Comparison of ENCODE assay signal across 9 cellular contexts in genomic region chr15:89016549-89017041, GRCh38.
DNase-seq lines count a peak whose midpoint lies in the region; ATAC-seq and TF ChIP-seq lines count a peak whose summit lies in the region.
"Had no signal": no experiment of that assay in that cellular context is flagged by ENCODE, and none has a peak within 500 bp of the region (broad histone marks: within the 10 kb centered on the region; RNA-seq: fewer than 3 reads in every experiment).

No MANE protein-coding gene starts in this region.

- peak overlapping the region; percentile 81 for H3K27ac ChIP-seq in suprapubic skin
- H3K27ac ChIP-seq in OCI-LY7 (ENCODE audit: low read depth, low read length, poor library complexity, severe bottlenecking) = no peak overlapping the region

- no peaks in the 10 kb centered on the region for H3K79me2 ChIP-seq in OCI-LY7 (ENCODE audit: insufficient read depth, low read depth, low read length)

- no peak for ATAC-seq in activated CD4-positive, alpha-beta T cell treated with anti-CD3 and anti-CD28 coated beads for 36 hours
- ATAC-seq in GM19455 (IDR thresholded peaks at IDR 0.05; ENCODE audit: unreplicated experiment) = no peak

- CTCF ChIA-PET in activated CD4-positive, alpha-beta T cell treated with anti-CD3 and anti-CD28 coated beads for 36 hours (lab: Charles Lee) = interaction anchor here (0.6 to 8.6 kb wide), 8 partner anchors 10 to 161 kb away, joined by 3 to 73 read pairs (median 3); partner anchors contain the start of gene HAPLN3
- CTCF ChIA-PET in OCI-LY7 (lab: Charles Lee; ENCODE audit: unreplicated experiment) = interaction anchor here (0.6 kb wide), 1 partner anchor 381 kb away, joined by 3 read pairs; no protein-coding TSS in a partner anchor

- TF ChIP-seq CTCF in glutamatergic neuron (IDR thresholded peaks at IDR 0.05; ENCODE audit: partially characterized antibody, unreplicated experiment) = no peak
- TF ChIP-seq CTCF in suprapubic skin (IDR thresholded peaks at IDR 0.05) = no peak
- TF ChIP-seq CTCF in OCI-LY7 (conservative IDR thresholded peaks at IDR 0.05; ENCODE audit: low read length) = no peak

- H2AFZ ChIP-seq in OCI-LY7 (ENCODE audit: low read length) = no peak overlapping the region

- H3K36me3 Mint-ChIP-seq in activated CD4-positive, alpha-beta T cell treated with anti-CD3 and anti-CD28 coated beads for 36 hours (ENCODE audit: low read depth) = no peaks in the 10 kb centered on the region
- peaks cover 18% of the 10 kb centered on the region for H3K36me3 Mint-ChIP-seq in glutamatergic neuron (ENCODE audit: unreplicated experiment)

- TF ChIP-seq POLR2A in suprapubic skin (IDR thresholded peaks at IDR 0.05) = no peak

- no peak overlapping the region for H3K27ac Mint-ChIP-seq in activated CD4-positive, alpha-beta T cell treated with anti-CD3 and anti-CD28 coated beads for 36 hours
- no peak overlapping the region for H3K27ac Mint-ChIP-seq in glutamatergic neuron (ENCODE audit: unreplicated experiment)
- H3K27ac Mint-ChIP-seq: progenitor cell of endocrine pancreas had no signal

- no peaks in the 10 kb centered on the region for H3K27me3 ChIP-seq in adipocyte (replicated peaks; ENCODE audit: control insufficient read depth, insufficient read depth, low read length)
- H3K27me3 ChIP-seq in suprapubic skin = no peaks in the 10 kb centered on the region

- DNase-seq in activated CD4-positive, alpha-beta T cell treated with anti-CD3 and anti-CD28 coated beads for 36 hours = peak; percentile 11
- no peak for DNase-seq in activated CD4-positive, alpha-beta T cell treated with anti-CD3 and anti-CD28 coated beads for 1 hour
- DNase-seq in adipocyte (ENCODE audit: low read depth) = no peak
- no peak for DNase-seq in glutamatergic neuron
- no peak for DNase-seq in suprapubic skin (ENCODE audit: low spot score in 2 of 2)
- DNase-seq in mucosa of gallbladder (ENCODE audit: low spot score) = no peak
- no peak for DNase-seq in OCI-LY7 (ENCODE audit: low spot score)

- no peak overlapping the region for H3K4me2 ChIP-seq in OCI-LY7 (ENCODE audit: low read length)

- peaks cover 4% of the 10 kb centered on the region for H3K9me3 ChIP-seq in adipocyte (ENCODE audit: control insufficient read depth, low read length)
- no peaks in the 10 kb centered on the region for H3K9me3 ChIP-seq in suprapubic skin
- no peaks in the 10 kb centered on the region for H3K9me3 ChIP-seq in OCI-LY7 (ENCODE audit: low read length)

- H4K20me1 ChIP-seq in OCI-LY7 (ENCODE audit: insufficient read depth, low read length) = no peaks in the 10 kb centered on the region

- no peaks in the 10 kb centered on the region for H3K9me2 ChIP-seq in OCI-LY7 (ENCODE audit: insufficient read depth, low read length)

- H3K4me1 Mint-ChIP-seq in activated CD4-positive, alpha-beta T cell treated with anti-CD3 and anti-CD28 coated beads for 36 hours = peaks cover 17% of the 10 kb centered on the region
- peaks cover 8% of the 10 kb centered on the region for H3K4me1 Mint-ChIP-seq in glutamatergic neuron (ENCODE audit: low read depth, unreplicated experiment)

- intact Hi-C loops in activated CD4-positive, alpha-beta T cell treated with anti-CD3 and anti-CD28 coated beads for 36 hours (cut with DNase I, micrococcal nuclease) = loop anchor here (1.0 to 5.0 kb wide), 3 partner anchors 112 to 394 kb away; partner anchors contain the start of gene AEN (in 1 of the 2)
- intact Hi-C loops in OCI-LY7 (cut with micrococcal nuclease; ENCODE audit: unreplicated experiment) = loop anchor here (1.0 kb wide), 1 partner anchor 112 kb away; no protein-coding TSS in a partner anchor

- no TSS peak for BruUV-seq in OCI-LY7 (replicated peaks; lab: Mats Ljungman, UMichigan)

- H3K27me3 Mint-ChIP-seq in activated CD4-positive, alpha-beta T cell treated with anti-CD3 and anti-CD28 coated beads for 36 hours = peaks cover 5% of the 10 kb centered on the region
- peaks cover 2% of the 10 kb centered on the region for H3K27me3 Mint-ChIP-seq in glutamatergic neuron (ENCODE audit: unreplicated experiment)

- WGBS in suprapubic skin = 28% methylated on average over 10 of the region's 10 CpGs

- H3K4me1 ChIP-seq in adipocyte (ENCODE audit: control insufficient read depth, insufficient read depth, low read length) (peaks cover 45% of the 10 kb centered on the region), suprapubic skin (peaks cover 40% of the 10 kb centered on the region), OCI-LY7 (ENCODE audit: insufficient read depth, low read length, poor library complexity, severe bottlenecking) (peaks cover 2% of the 10 kb centered on the region)

- POLR2A ChIA-PET in activated CD4-positive, alpha-beta T cell treated with anti-CD3 and anti-CD28 coated beads for 36 hours (lab: Charles Lee) = no interaction called here
- POLR2A ChIA-PET in OCI-LY7 (lab: Charles Lee) = no interaction called here

- H3K4me3 Mint-ChIP-seq in activated CD4-positive, alpha-beta T cell treated with anti-CD3 and anti-CD28 coated beads for 36 hours = no peak overlapping the region
- peak overlapping the region; percentile 17 for H3K4me3 Mint-ChIP-seq in glutamatergic neuron (ENCODE audit: unreplicated experiment)

- no peaks in the 10 kb centered on the region for H3K9me3 Mint-ChIP-seq in activated CD4-positive, alpha-beta T cell treated with anti-CD3 and anti-CD28 coated beads for 36 hours (ENCODE audit: low read depth)
- H3K9me3 Mint-ChIP-seq in glutamatergic neuron (ENCODE audit: unreplicated experiment) = no peaks in the 10 kb centered on the region

- peak overlapping the region; percentile 54 for H3K4me3 ChIP-seq in adipocyte (ENCODE audit: low read length)
- H3K4me3 ChIP-seq in suprapubic skin = no peak overlapping the region
- no peak overlapping the region for H3K4me3 ChIP-seq in OCI-LY7 (ENCODE audit: low read depth, low read length, poor library complexity, severe bottlenecking)

- H3K9ac ChIP-seq in adipocyte (ENCODE audit: low read length) = peak overlapping the region; percentile 84

- H3K36me3 ChIP-seq in adipocyte (ENCODE audit: control insufficient read depth, insufficient read depth, low read length, severe bottlenecking) = no peaks in the 10 kb centered on the region
- no peaks in the 10 kb centered on the region for H3K36me3 ChIP-seq in suprapubic skin
- H3K36me3 ChIP-seq in OCI-LY7 (ENCODE audit: insufficient read depth, low read length) = no peaks in the 10 kb centered on the region

- no peak for TF ChIP-seq EP300 in suprapubic skin (IDR thresholded peaks at IDR 0.05)
